9 cellular contexts compared by ENCODE assay signal in genomic region chr12:102824218-102824835, GRCh38.
DNase-seq lines count a peak whose midpoint lies in the region; ATAC-seq, FAIRE-seq and TF ChIP-seq lines count a peak whose summit lies in the region.
"Had no signal": no experiment of that assay in that cellular context is flagged by ENCODE, and none has a peak within 500 bp of the region (broad histone marks: within the 10 kb centered on the region; RNA-seq: fewer than 3 reads in every experiment).

No MANE protein-coding gene starts in this region.

- H3K9me3 ChIP-seq in cardiac muscle cell (ENCODE audit: low read depth) (no peaks in the 10 kb centered on the region), pancreas (no peaks in the 10 kb centered on the region)

- in situ Hi-C loops in GM13976 (cut with MboI; ENCODE audit: low sequenced_read_pairs, unreplicated experiment) (no loop called here), SK-MEL-5 (cut with HindIII; ENCODE audit: low pct_unique_long_range_greater_than_20kb, low sequenced_read_pairs) (no loop called here)

- H3K4me1 ChIP-seq in cardiac muscle cell (ENCODE audit: low read depth) (no peaks in the 10 kb centered on the region), pancreas (no peaks in the 10 kb centered on the region)

- no peak for FAIRE-seq in pancreas (lab: Jason Lieb, UNC)

- ATAC-seq in pancreas (peak; percentile 56 to 90 (median 74)), HG03025 (IDR thresholded peaks at IDR 0.05; ENCODE audit: low FRiP score, unreplicated experiment) (no peak)
- ATAC-seq: activated T-cell treated with anti-CD3 and anti-CD28 coated beads, Interleukin-2, amount 50 U/mL, for 72 hours had no signal

- WGBS in pancreas, 2 donors, result 3 to 4% methylated on average over 36 of the region's 36 CpGs

- H3K27me3 ChIP-seq in cardiac muscle cell (peaks cover 61% of the 10 kb centered on the region), pancreas (peaks cover 0 to 4% (median 0%) of the 10 kb centered on the region in 4 donors)

- no peak overlapping the region for H3K27ac ChIP-seq in cardiac muscle cell
- no peak overlapping the region for H3K27ac ChIP-seq in pancreas

- intact Hi-C loops in pancreas (cut with DNase I), result no loop called here

- H3K4me3 ChIP-seq in cardiac muscle cell (no peak overlapping the region), pancreas (no peak overlapping the region)

- TF ChIP-seq CTCF in GM13976 (IDR thresholded peaks at IDR 0.05; ENCODE audit: borderline replicate concordance, control extremely low read depth, extremely low read depth, insufficient read depth, missing control alignments) (no peak), cardiac muscle cell (IDR thresholded peaks at IDR 0.05; ENCODE audit: low read depth, low read length) (no peak), pancreas (IDR thresholded peaks at IDR 0.05) (no peak)

- peak; percentile 40 for DNase-seq in GM13976 (ENCODE audit: low spot score)
- peak; percentile 26 for DNase-seq in SK-MEL-5 (ENCODE audit: low read depth, low spot score)
- DNase-seq in cardiac muscle cell (ENCODE audit: low read depth in 1 of 2, low spot score in 1 of 2), result peak; percentile 37 to 89
- DNase-seq in pancreas, result peak in 5 of 6 donors; percentile 16 to 69 (median 37)
- no peak for DNase-seq in NCI-H1930 (lab: John Stamatoyannopoulos, UW)
- no peak for DNase-seq in NK-92 (lab: John Stamatoyannopoulos, UW; ENCODE audit: unreplicated experiment)
- no peak for DNase-seq in CD1c-positive myeloid dendritic cell (ENCODE audit: extremely low spot score)

- H3K36me3 ChIP-seq in cardiac muscle cell (no peaks in the 10 kb centered on the region), pancreas (no peaks in the 10 kb centered on the region)

Comparison
In these comparisons a context has a peak if more than half of its experiments do, and no peak if none do; other contexts are left out.
1. DNase-seq: peak in GM13976 (single experiment), SK-MEL-5 (single experiment), cardiac muscle cell (2 of 2) and pancreas (5 of 6); none in NCI-H1930 (0 of 2), NK-92 (single experiment) and CD1c-positive myeloid dendritic cell (single experiment).